Comparison of ENCODE assay signal across 8 cellular contexts in genomic region chr1:66276229-66276628, GRCh38.
DNase-seq lines count a peak whose midpoint lies in the region; ATAC-seq lines count a peak whose summit lies in the region.

No MANE protein-coding gene starts in this region.

- H4K20me1 ChIP-seq in Karpas-422 (ENCODE audit: insufficient read depth, low read depth, low read length), result no peaks in the 10 kb centered on the region

- H3K9me2 ChIP-seq in Karpas-422 (replicated peaks; ENCODE audit: insufficient read depth, low read length), result no peaks in the 10 kb centered on the region

- H3K4me3 Mint-ChIP-seq in naive thymus-derived CD8-positive, alpha-beta T cell, result peak overlapping the region; percentile 62 to 84 (median 74)

- H3K27me3 Mint-ChIP-seq in naive thymus-derived CD8-positive, alpha-beta T cell, result no peaks in the 10 kb centered on the region

- H3K9ac ChIP-seq in Karpas-422 (ENCODE audit: low read length), result no peak overlapping the region

- H3K4me3 ChIP-seq in Karpas-422 (ENCODE audit: low read length), result no peak overlapping the region
- no peak overlapping the region for H3K4me3 ChIP-seq in H7 (ENCODE audit: insufficient read depth, low read depth, low read length)

- peaks cover 56 to 96% (median 93%) of the 10 kb centered on the region in 4 donors for H3K4me1 Mint-ChIP-seq in naive thymus-derived CD8-positive, alpha-beta T cell

- H3K27me3 ChIP-seq in Karpas-422 (ENCODE audit: low read length), result no peaks in the 10 kb centered on the region
- no peaks in the 10 kb centered on the region for H3K27me3 ChIP-seq in H7 (ENCODE audit: control insufficient read depth, insufficient read depth, low read length)

- H3K27ac ChIP-seq in Karpas-422 (ENCODE audit: low read length), result peak overlapping the region; percentile 15; the same call in 1 of the 2 replicates

- H3K27ac Mint-ChIP-seq in naive thymus-derived CD8-positive, alpha-beta T cell, result peak overlapping the region; percentile 33 to 95 (median 91)

- H3K79me2 ChIP-seq in Karpas-422 (ENCODE audit: low read length), result no peaks in the 10 kb centered on the region

- DNase-seq in Karpas-422 (no peak), KG1 (lab: John Stamatoyannopoulos, UW) (no peak), H7 (no peak), T1000 (lab: John Stamatoyannopoulos, UW) (no peak), OCI-M2 (lab: John Stamatoyannopoulos, UW; ENCODE audit: unreplicated experiment) (no peak)
- DNase-seq in naive thymus-derived CD8-positive, alpha-beta T cell, result peak in 3 of 10 donors; percentile 37 to 55 (median 49)

- POLR2A ChIA-PET in naive thymus-derived CD8-positive, alpha-beta T cell (lab: Charles Lee), result interaction anchor here (0.6 to 3.1 kb wide), 3 partner anchors 12 to 57 kb away, joined by 3 to 8 read pairs (median 4); no protein-coding TSS in a partner anchor

- no peak overlapping the region for H3K4me2 ChIP-seq in Karpas-422 (ENCODE audit: low read depth, low read length, poor library complexity, severe bottlenecking)

- H3K36me3 ChIP-seq in Karpas-422 (ENCODE audit: insufficient read depth, low read length), result no peaks in the 10 kb centered on the region
- no peaks in the 10 kb centered on the region for H3K36me3 ChIP-seq in H7 (replicated peaks; ENCODE audit: control insufficient read depth, insufficient read depth, low read length)

- H2AFZ ChIP-seq in Karpas-422 (ENCODE audit: low read length), result peak overlapping the region; percentile 33; the same call in 1 of the 2 replicates

- H3K36me3 Mint-ChIP-seq in naive thymus-derived CD8-positive, alpha-beta T cell, result no peaks in the 10 kb centered on the region

- peak; percentile 75 for ATAC-seq in GM18870 (IDR thresholded peaks at IDR 0.05; ENCODE audit: unreplicated experiment)
- peak; percentile 77 for ATAC-seq in GM21737 (IDR thresholded peaks at IDR 0.05; ENCODE audit: unreplicated experiment)
- ATAC-seq in naive thymus-derived CD8-positive, alpha-beta T cell, result peak; percentile 73 to 78

- H3K9me3 Mint-ChIP-seq in naive thymus-derived CD8-positive, alpha-beta T cell, result no peaks in the 10 kb centered on the region

- H3K4me1 ChIP-seq in Karpas-422 (ENCODE audit: low read length), result peaks cover 68% of the 10 kb centered on the region

- no peaks in the 10 kb centered on the region for H3K9me3 ChIP-seq in Karpas-422 (ENCODE audit: low read length)
